8 cellular contexts compared by ENCODE assay signal in genomic region chr18:50287028-50287440, GRCh38. TPM values are rescaled to one million over a fixed set of nuclear protein-coding genes. Genes with fewer than 3 reads are reported as not detected.
DNase-seq lines count a peak whose midpoint lies in the region; ATAC-seq and TF ChIP-seq lines count a peak whose summit lies in the region.

No MANE protein-coding gene starts in this region.

- intact Hi-C loops in CD4-positive, alpha-beta memory T cell (cut with micrococcal nuclease) = loop anchor here (1.0 to 10.0 kb wide), 10 partner anchors 11 to 1750 kb away; partner anchors contain the start of genes ACAA2, CFAP53, CTIF and DYM
- intact Hi-C loops in colonic mucosa (cut with DNase I) = no loop called here
- intact Hi-C loops in aorta (cut with DNase I) = loop anchor here (10.0 kb wide), 4 partner anchors 88 to 908 kb away; partner anchors contain the start of genes SKA1 (in 2 of the 2), ACAA2 (in 1 of the 2), MEX3C (in 1 of the 2) and RPL17 (in 1 of the 2)

- CTCF ChIA-PET in CD4-positive, alpha-beta memory T cell (lab: Charles Lee; ENCODE audit: partially characterized antibody) = no interaction called here

- peaks cover 0 to 2% (median 0%) of the 10 kb centered on the region in 8 donors for H3K9me3 Mint-ChIP-seq in CD4-positive, alpha-beta memory T cell

- H3K27me3 ChIP-seq in CD4-positive, alpha-beta memory T cell (ENCODE audit: insufficient read depth, low read length) = no peaks in the 10 kb centered on the region
- H3K27me3 ChIP-seq in colonic mucosa (no peaks in the 10 kb centered on the region), aorta (ENCODE audit: control insufficient read depth in 1 of 2, insufficient read depth in 2 of 2, low read length in 1 of 2) (no peaks in the 10 kb centered on the region)

- no peak for TF ChIP-seq CTCF in LNCaP clone FGC (IDR thresholded peaks at IDR 0.05; ENCODE audit: control insufficient read depth, extremely low read depth, insufficient read depth)
- TF ChIP-seq CTCF in colonic mucosa (IDR thresholded peaks at IDR 0.05) = no peak

- peak overlapping the region; percentile 85 to 88 for H3K9ac ChIP-seq in colonic mucosa (ENCODE audit: low read depth in 2 of 2, low read length in 2 of 2)

- H3K4me3 Mint-ChIP-seq in CD4-positive, alpha-beta memory T cell = peak overlapping the region; percentile 96 to 100 (median 99)

- peaks cover 22% of the 10 kb centered on the region for H3K36me3 ChIP-seq in CD4-positive, alpha-beta memory T cell (ENCODE audit: insufficient read depth, low read length)
- no peaks in the 10 kb centered on the region for H3K36me3 ChIP-seq in colonic mucosa
- peaks cover 41% of the 10 kb centered on the region for H3K36me3 ChIP-seq in mesodermal cell (ENCODE audit: control insufficient read depth, insufficient read depth, low read length)
- H3K36me3 ChIP-seq in aorta (ENCODE audit: control insufficient read depth in 1 of 2, insufficient read depth in 2 of 2, low read length in 1 of 2) = peaks cover 0 to 4% of the 10 kb centered on the region in 2 donors

- peaks cover 20 to 47% (median 33%) of the 10 kb centered on the region in 4 donors for H3K4me1 Mint-ChIP-seq in CD4-positive, alpha-beta memory T cell

- WGBS in mesodermal cell (ENCODE audit: insufficient coverage in 2 of 2), 2 experiments = 0% methylated on average over 17 to 26 of the region's 27 CpGs
- WGBS in aorta, 2 donors = 0 to 1% methylated on average over 27 of the region's 27 CpGs

- H3K4me3 ChIP-seq in CD4-positive, alpha-beta memory T cell (ENCODE audit: low read length in 2 of 2) = peak overlapping the region; percentile 82 to 88
- peak overlapping the region; percentile 68 for H3K4me3 ChIP-seq in LNCaP clone FGC (ENCODE audit: low read depth, low read length)
- peak overlapping the region; percentile 82 for H3K4me3 ChIP-seq in colonic mucosa
- H3K4me3 ChIP-seq in mesodermal cell (ENCODE audit: extremely low read depth, insufficient read depth, low read length, poor library complexity, severe bottlenecking) = peak overlapping the region; percentile 90
- H3K4me3 ChIP-seq in aorta (ENCODE audit: low read length in 2 of 2) = peak overlapping the region; percentile 57 to 78

- H3K27ac ChIP-seq in CD4-positive, alpha-beta memory T cell (ENCODE audit: low read depth, low read length) = peak overlapping the region; percentile 82
- H3K27ac ChIP-seq in colonic mucosa (peak overlapping the region; percentile 81), mesodermal cell (ENCODE audit: low read depth, low read length, severe bottlenecking) (no peak overlapping the region), aorta (ENCODE audit: low read depth in 1 of 2, low read length in 2 of 2) (peak overlapping the region in 1 of 2 donors; percentile 77)

- ATAC-seq in aorta (ENCODE audit: low FRiP score) = peak; percentile 5

- POLR2A ChIA-PET in CD4-positive, alpha-beta memory T cell (lab: Charles Lee; ENCODE audit: partially characterized antibody) = no interaction called here

- peak in 1 of 5 donors; percentile 59 for DNase-seq in CD4-positive, alpha-beta memory T cell
- DNase-seq in LNCaP clone FGC (ENCODE audit: low read depth) (no peak), colonic mucosa (peak; percentile 51), aorta (peak in 1 of 2 donors; percentile 66), DMS79 (lab: John Stamatoyannopoulos, UW) (no peak), CD1c-positive myeloid dendritic cell (ENCODE audit: extremely low spot score) (no peak), GDM1 (lab: John Stamatoyannopoulos, UW) (no peak)

- H3K27ac Mint-ChIP-seq in CD4-positive, alpha-beta memory T cell = peak overlapping the region; percentile 91 to 100 (median 100)

- no peaks in the 10 kb centered on the region for H3K9me3 ChIP-seq in CD4-positive, alpha-beta memory T cell (ENCODE audit: control insufficient read depth in 1 of 2, low read length in 2 of 2)
- H3K9me3 ChIP-seq in colonic mucosa = no peaks in the 10 kb centered on the region
- H3K9me3 ChIP-seq in mesodermal cell (ENCODE audit: control insufficient read depth, low read length) = no peaks in the 10 kb centered on the region
- no peaks in the 10 kb centered on the region for H3K9me3 ChIP-seq in aorta (ENCODE audit: control insufficient read depth, low read length)

- H3K36me3 Mint-ChIP-seq in CD4-positive, alpha-beta memory T cell = peaks cover 30 to 56% of the 10 kb centered on the region in 2 donors

- no peaks in the 10 kb centered on the region for H3K27me3 Mint-ChIP-seq in CD4-positive, alpha-beta memory T cell

- H3K4me1 ChIP-seq in CD4-positive, alpha-beta memory T cell (ENCODE audit: insufficient read depth, low read length) = peaks cover 19% of the 10 kb centered on the region
- peaks cover 2% of the 10 kb centered on the region for H3K4me1 ChIP-seq in colonic mucosa
- H3K4me1 ChIP-seq in mesodermal cell (ENCODE audit: control insufficient read depth, insufficient read depth, low read length, poor library complexity, severe bottlenecking) = no peaks in the 10 kb centered on the region
- no peaks in the 10 kb centered on the region for H3K4me1 ChIP-seq in aorta (ENCODE audit: control insufficient read depth in 1 of 2, insufficient read depth in 2 of 2, low read length in 2 of 2)

RNA-seq across cellular contexts. Expression of gene CXXC1, which starts 0.5 kb away (rescaled TPM):
- total RNA-seq in CD4-positive, alpha-beta memory T cell = 100 to 1,000 TPM; 165 to 191 TPM
- 10 to 100 TPM; 38.1 to 80.8 TPM for polyA plus RNA-seq in CD4-positive, alpha-beta memory T cell
- total RNA-seq in colonic mucosa = 100 to 1,000 TPM in 1 of 2 donors, 10 to 100 TPM in 1; 46.1 to 102 TPM
- polyA plus RNA-seq in mesodermal cell (2013, experiment 1 of 2) = 47.6 TPM
- 41.6 TPM for polyA plus RNA-seq in mesodermal cell (2013, experiment 2 of 2)
- total RNA-seq in aorta = 10 to 100 TPM; 54.3 to 74.0 TPM
- polyA plus RNA-seq in aorta = 100 to 1,000 TPM in 1 of 2 donors, 10 to 100 TPM in 1; 33.2 to 169 TPM

RNA-seq across cellular contexts. Expression of gene MBD1, which starts 5.7 kb away (rescaled TPM):
- total RNA-seq in CD4-positive, alpha-beta memory T cell = 100 to 1,000 TPM; 135 to 144 TPM
- 10 to 100 TPM; 24.5 to 39.2 TPM for polyA plus RNA-seq in CD4-positive, alpha-beta memory T cell
- 10 to 100 TPM; 54.2 to 92.3 TPM for total RNA-seq in colonic mucosa
- 46.8 TPM for polyA plus RNA-seq in mesodermal cell (2013, experiment 1 of 2)
- polyA plus RNA-seq in mesodermal cell (2013, experiment 2 of 2) = 43.1 TPM
- 10 to 100 TPM; 62.1 to 76.6 TPM for total RNA-seq in aorta
- polyA plus RNA-seq in aorta = 10 to 100 TPM; 24.4 to 58.3 TPM

RNA-seq across cellular contexts. Expression of gene CFAP53, which starts 20.7 kb away (rescaled TPM):
- 1 to 10 TPM; 1.4 to 1.6 TPM for total RNA-seq in CD4-positive, alpha-beta memory T cell
- under 1 TPM; 0.10 to 0.13 TPM for polyA plus RNA-seq in CD4-positive, alpha-beta memory T cell
- total RNA-seq in colonic mucosa (under 1 TPM; 0.16 to 0.44 TPM), aorta (under 1 TPM; 0.39 to 0.49 TPM)
- 1.4 TPM for polyA plus RNA-seq in mesodermal cell (2013, experiment 1 of 2)
- 1.3 TPM for polyA plus RNA-seq in mesodermal cell (2013, experiment 2 of 2)
- under 1 TPM in 1 of 2 donors, not detected in 1; 0.61 TPM for polyA plus RNA-seq in aorta
